In the genomic region with DNA sequence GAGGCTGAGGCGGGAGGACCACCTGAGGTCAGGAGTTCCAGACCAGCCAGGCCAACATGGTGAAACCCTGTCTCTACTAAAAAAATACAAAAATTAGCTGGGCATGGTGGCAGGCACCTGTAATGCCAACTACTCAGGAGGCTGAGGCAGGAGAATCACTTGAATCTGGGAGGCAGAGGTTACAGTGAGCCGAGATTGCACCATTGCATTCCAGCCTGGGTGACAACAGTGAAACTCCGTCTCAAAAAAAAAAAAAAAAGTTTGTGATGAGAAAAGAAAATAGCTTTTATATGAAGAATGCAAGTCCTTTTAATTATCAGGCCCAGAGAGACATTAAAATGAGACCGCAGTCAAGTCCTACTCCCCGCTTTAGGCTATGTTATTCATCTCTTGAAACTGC, we compare ENCODE assay signal across 2 cellular contexts. TPM values are rescaled to one million over a fixed set of nuclear protein-coding genes. Genes with fewer than 3 reads are reported as not detected.
"Had no signal": no experiment of that assay in that cellular context is flagged by ENCODE, and none has a peak within 500 bp of the region (broad histone marks: within the 10 kb centered on the region; RNA-seq: fewer than 3 reads in every experiment).

No MANE protein-coding gene starts in this region.

RNA-seq across cellular contexts. Expression of a gene that starts 19.9 kb away (rescaled TPM):
- total RNA-seq: HFFc6 had no signal
- polyA plus RNA-seq: IMR-90 had no signal
